In the genomic region with DNA sequence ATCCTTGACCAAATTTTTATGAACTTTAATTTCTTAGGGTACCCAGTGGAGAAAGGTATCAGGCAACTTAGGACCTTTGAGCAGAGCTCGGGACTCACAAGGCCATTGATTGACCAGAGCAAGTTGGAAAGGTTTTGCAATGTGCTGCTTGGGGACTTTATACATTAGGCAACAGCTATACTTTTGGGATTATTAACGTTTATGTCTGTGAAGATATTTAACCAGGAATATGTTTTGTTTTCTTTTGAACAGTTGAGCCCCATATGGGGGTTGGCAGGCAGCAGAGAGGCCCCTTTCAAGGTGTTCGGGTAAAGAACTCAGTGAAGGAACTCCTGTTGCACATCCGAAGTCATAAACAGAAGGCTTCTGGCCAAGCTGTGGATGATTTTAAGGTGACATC, we compare ENCODE assay signal across 9 cellular contexts. TPM values are rescaled to one million over a fixed set of nuclear protein-coding genes. Genes with fewer than 3 reads are reported as not detected.
A peak's percentile ranks its signal among the peaks of the same experiment; 100 is the strongest.
DNase-seq lines count a peak whose midpoint lies in the region; ATAC-seq and TF ChIP-seq lines count a peak whose summit lies in the region.
"Had no signal": no experiment of that assay in that cellular context is flagged by ENCODE, and none has a peak within 500 bp of the region (broad histone marks: within the 10 kb centered on the region; RNA-seq: fewer than 3 reads in every experiment).

No MANE protein-coding gene starts in this region.

- H2AFZ ChIP-seq in fibroblast of lung (ENCODE audit: low read length): no peak overlapping the region

- H3K79me2 ChIP-seq in fibroblast of lung (ENCODE audit: control insufficient read depth, insufficient read depth, low read length): peaks cover 44% of the 10 kb centered on the region

- H4K20me1 ChIP-seq in fibroblast of lung (ENCODE audit: control insufficient read depth, extremely low read depth, insufficient read depth, low read length): peaks cover 5% of the 10 kb centered on the region

- H3K9me3 ChIP-seq in fibroblast of lung (ENCODE audit: control insufficient read depth, insufficient read depth, low read depth, low read length): no peaks in the 10 kb centered on the region

- ATAC-seq in GM18498 (IDR thresholded peaks at IDR 0.05; ENCODE audit: unreplicated experiment): no peak
- ATAC-seq in GM21360 (IDR thresholded peaks at IDR 0.05; ENCODE audit: unreplicated experiment): no peak

- H3K9ac ChIP-seq in fibroblast of lung (ENCODE audit: insufficient read depth, low read length): no peak overlapping the region

- in situ Hi-C loops in SK-MEL-5 (cut with HindIII; ENCODE audit: low pct_unique_long_range_greater_than_20kb, low sequenced_read_pairs): no loop called here

- peaks cover 9% of the 10 kb centered on the region for H3K4me1 ChIP-seq in fibroblast of lung (ENCODE audit: control insufficient read depth, extremely low read depth, insufficient read depth, low read length)

- TF ChIP-seq CTCF in fibroblast of lung (conservative IDR thresholded peaks at IDR 0.05 in 1 of 2, IDR thresholded peaks at IDR 0.05 in 1 of 2; ENCODE audit: low read depth in 1 of 2, low read length in 2 of 2): no peak
- TF ChIP-seq CTCF in retinal pigment epithelial cell (conservative IDR thresholded peaks at IDR 0.05; ENCODE audit: low read depth, low read length): no peak

- DNase-seq in SK-MEL-5 (ENCODE audit: low read depth, low spot score) (peak; percentile 49), fibroblast of lung (ENCODE audit: low read depth in 2 of 2) (no peak), retinal pigment epithelial cell (ENCODE audit: low read depth) (no peak), AG08395 (ENCODE audit: low spot score) (no peak)
- no peak for DNase-seq in activated CD4-positive, alpha-beta T cell treated with anti-CD3 and anti-CD28 coated beads for 48 hours
- DNase-seq: NCI-H1694 had no signal

- no peaks in the 10 kb centered on the region for H3K27me3 ChIP-seq in fibroblast of lung (ENCODE audit: control insufficient read depth, insufficient read depth, low read length)

- H3K4me3 ChIP-seq in GM08714 (ENCODE audit: low read length): peak overlapping the region; percentile 98
- H3K4me3 ChIP-seq in fibroblast of lung (replicated peaks in 1 of 4; ENCODE audit: control extremely low read depth in 1 of 4, insufficient read depth in 1 of 4, low read depth in 3 of 4, low read length in 4 of 4): peak overlapping the region; percentile 69 to 97 (median 86)
- H3K4me3 ChIP-seq in retinal pigment epithelial cell (ENCODE audit: low read length): peak overlapping the region; percentile 80

- peaks cover 17% of the 10 kb centered on the region for H3K36me3 ChIP-seq in fibroblast of lung (ENCODE audit: control insufficient read depth, insufficient read depth, low read length)

- peak overlapping the region; percentile 36 for H3K27ac ChIP-seq in fibroblast of lung (ENCODE audit: insufficient read depth, low read length)

- peak overlapping the region; percentile 96 for H3K4me2 ChIP-seq in fibroblast of lung (ENCODE audit: extremely low read depth, insufficient read depth, low read length)

RNA-seq across cellular contexts. Expression of a gene that starts 2.5 kb away (rescaled TPM):
- 69.0 and 77.5 TPM in 2 replicates for total RNA-seq in SK-MEL-5 (2014; rRNA removed; shearing (Covaris generic))
- 117 and 142 TPM in 2 replicates for polyA plus RNA-seq in SK-MEL-5 (2015; cell fraction: cytosol; rRNA removed)
- 838 and 953 TPM in 2 replicates for polyA plus RNA-seq in SK-MEL-5 (2015; cell fraction: nucleus; rRNA removed)
- total RNA-seq in fibroblast of lung: 15.4 and 38.8 TPM in 2 replicates
- polyA plus RNA-seq in fibroblast of lung: 14.7 and 21.3 TPM in 2 replicates
- 6.1 and 9.5 TPM in 2 replicates for polyA plus RNA-seq in fibroblast of lung (2012)
- polyA minus RNA-seq in fibroblast of lung (ENCODE audit: low replicate concordance): 8.8 and 25.1 TPM in 2 replicates
